22 cellular contexts compared by ENCODE assay signal in the genomic region with DNA sequence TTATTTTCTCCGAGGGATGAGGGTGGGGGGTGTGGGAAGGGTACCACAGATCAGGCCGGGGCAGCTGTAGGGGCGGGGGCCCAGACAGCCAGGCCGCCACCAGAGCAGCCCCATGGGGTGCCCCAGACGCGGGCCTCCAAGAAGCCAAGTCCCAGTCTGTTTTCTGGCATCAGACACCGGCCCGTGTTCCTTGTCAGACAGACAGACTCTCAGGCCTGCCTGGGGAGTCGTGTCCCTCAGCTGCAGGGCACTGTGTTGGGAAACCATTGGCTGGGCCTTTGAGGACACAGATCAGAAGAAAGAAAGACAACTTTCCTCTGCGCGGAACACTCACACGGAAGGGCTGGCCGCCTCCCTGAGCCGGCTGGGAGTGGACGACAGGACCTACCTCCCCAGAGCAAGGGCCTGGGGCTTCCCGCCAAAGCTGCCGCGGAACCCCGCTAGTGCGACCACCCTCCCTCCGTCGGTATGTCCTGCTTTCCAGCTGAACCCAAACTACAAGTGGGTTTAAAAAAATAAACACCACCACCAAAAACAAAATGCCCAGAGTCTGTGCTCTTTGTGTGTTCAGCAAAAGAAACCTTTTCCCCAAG.
DNase-seq lines count a peak whose midpoint lies in the region; ATAC-seq and TF ChIP-seq lines count a peak whose summit lies in the region.
"Had no signal": no experiment of that assay in that cellular context is flagged by ENCODE, and none has a peak within 500 bp of the region (broad histone marks: within the 10 kb centered on the region; RNA-seq: fewer than 3 reads in every experiment).

No MANE protein-coding gene starts in this region.

- CTCF ChIA-PET in IMR-90 (lab: Yijun Ruan, JAX) (no interaction called here), mammary epithelial cell (lab: Charles Lee; ENCODE audit: low non-redundant PET) (no interaction called here)
- CTCF ChIA-PET in activated CD4-positive, alpha-beta memory T cell treated with anti-CD3 and anti-CD28 coated beads for 36 hours (lab: Charles Lee), result no interaction called here
- CTCF ChIA-PET in activated CD4-positive, alpha-beta T cell treated with anti-CD3 and anti-CD28 coated beads for 36 hours (lab: Charles Lee), result no interaction called here

- no peak overlapping the region for H2BK5ac ChIP-seq in IMR-90 (ENCODE audit: low read depth, low read length, poor library complexity, severe bottlenecking)

- H2BK20ac ChIP-seq in IMR-90 (ENCODE audit: low read depth, low read length), result no peak overlapping the region

- no peaks in the 10 kb centered on the region for H3K79me2 ChIP-seq in mammary epithelial cell (ENCODE audit: insufficient read depth, low read length)

- H2BK120ac ChIP-seq in IMR-90 (ENCODE audit: low read depth, low read length), result no peak overlapping the region

- H3K27me3 ChIP-seq in IMR-90 (ENCODE audit: control insufficient read depth, insufficient read depth, low read length) (no peaks in the 10 kb centered on the region), mammary epithelial cell (ENCODE audit: insufficient read depth, low read length) (no peaks in the 10 kb centered on the region)
- H3K27me3 ChIP-seq: BLaER1 treated with 17β-estradiol and CSF1 and Interleukin-3, amounts not matched to agents 10 nM and 100 nM; SJSA1; uterus had no signal

- H3K23ac ChIP-seq in IMR-90 (ENCODE audit: low read depth, low read length), result no peak overlapping the region

- H3K4me1 ChIP-seq in IMR-90 (ENCODE audit: control insufficient read depth, insufficient read depth, low read length) (peaks cover 6% of the 10 kb centered on the region; the same call in 1 of the 2 replicates), mammary epithelial cell (ENCODE audit: insufficient read depth, low read length) (no peaks in the 10 kb centered on the region)
- H3K4me1 ChIP-seq: uterus had no signal

- 0 out of 4 replicates have a peak overlapping the region, but pooled peaks of 1 of the 2 experiments have one; percentile 57 for H4K8ac ChIP-seq in IMR-90 (ENCODE audit: low read depth in 2 of 2, low read length in 2 of 2)

- POLR2A ChIA-PET in IMR-90 (lab: Charles Lee; ENCODE audit: unreplicated experiment), result no interaction called here
- POLR2A ChIA-PET in activated CD4-positive, alpha-beta memory T cell treated with anti-CD3 and anti-CD28 coated beads for 36 hours (lab: Charles Lee), result no interaction called here
- POLR2A ChIA-PET in activated CD4-positive, alpha-beta T cell treated with anti-CD3 and anti-CD28 coated beads for 36 hours (lab: Charles Lee), result no interaction called here

- TF ChIP-seq POLR2A in IMR-90 (IDR thresholded peaks at IDR 0.05; ENCODE audit: low read depth, low read length), result no peak

- H3K18ac ChIP-seq in IMR-90 (ENCODE audit: low read depth, low read length), result no peak overlapping the region

- H3K36me3 Mint-ChIP-seq in activated CD4-positive, alpha-beta memory T cell treated with anti-CD3 and anti-CD28 coated beads for 36 hours, result no peaks in the 10 kb centered on the region
- H3K36me3 Mint-ChIP-seq in activated CD4-positive, alpha-beta T cell treated with anti-CD3 and anti-CD28 coated beads for 36 hours (ENCODE audit: low read depth), result no peaks in the 10 kb centered on the region
- H3K36me3 Mint-ChIP-seq in activated naive CD8-positive, alpha-beta T cell treated with anti-CD3 and anti-CD28 coated beads for 36 hours, result peaks cover 5% of the 10 kb centered on the region

- H3K9me3 ChIP-seq in IMR-90 (ENCODE audit: control insufficient read depth, insufficient read depth, low read length) (peaks cover 4% of the 10 kb centered on the region), mammary epithelial cell (replicated peaks; ENCODE audit: insufficient read depth, low read length) (no peaks in the 10 kb centered on the region)
- H3K9me3 ChIP-seq: uterus had no signal

- H2AK5ac ChIP-seq in IMR-90 (ENCODE audit: low read depth, low read length), result no peak overlapping the region

- peaks cover 3% of the 10 kb centered on the region; the same call in 1 of the 2 replicates for H4K20me1 ChIP-seq in IMR-90 (ENCODE audit: insufficient read depth, low read length)
- no peaks in the 10 kb centered on the region for H4K20me1 ChIP-seq in mammary epithelial cell (ENCODE audit: insufficient read depth, low read length)
- H4K20me1 ChIP-seq: BLaER1 treated with 17β-estradiol and CSF1 and Interleukin-3, amounts not matched to agents 10 nM and 100 nM had no signal

- BruUV-seq in IMR-90 (replicated peaks; lab: Mats Ljungman, UMichigan), result TSS peak; percentile 42
- BruUV-seq in mammary epithelial cell (replicated peaks; lab: Mats Ljungman, UMichigan), result TSS peak; percentile 35

- H3K27ac ChIP-seq in IMR-90 (ENCODE audit: insufficient read depth, low read length), result no peak overlapping the region
- no peak overlapping the region for H3K27ac ChIP-seq in mammary epithelial cell (ENCODE audit: insufficient read depth, low read depth, low read length)
- H3K27ac ChIP-seq: BLaER1 treated with 17β-estradiol and CSF1 and Interleukin-3, amounts not matched to agents 10 nM and 100 nM; epithelial cell of prostate; SJSA1; uterus had no signal

- peaks cover 3% of the 10 kb centered on the region for H3K9me3 Mint-ChIP-seq in activated CD4-positive, alpha-beta memory T cell treated with anti-CD3 and anti-CD28 coated beads for 36 hours
- no peaks in the 10 kb centered on the region for H3K9me3 Mint-ChIP-seq in activated CD4-positive, alpha-beta T cell treated with anti-CD3 and anti-CD28 coated beads for 36 hours (ENCODE audit: low read depth)
- H3K9me3 Mint-ChIP-seq in activated naive CD8-positive, alpha-beta T cell treated with anti-CD3 and anti-CD28 coated beads for 36 hours, result peaks cover 3% of the 10 kb centered on the region
- H3K9me3 Mint-ChIP-seq: activated T-helper 2 cell treated with anti-CD3 and anti-CD28 coated beads, Interferon-gamma antibody, Interleukin-2, Interleukin-4, amounts not matched to agents 10 μg/mL and 5 μg/mL and 100 μg/mL, durations not matched to agents 14 hours and 24 hours and 36 hours had no signal

- peaks cover 4 to 26% of the 10 kb centered on the region in 2 experiments; a peak in 3 of 4 replicates for H3K79me1 ChIP-seq in IMR-90 (ENCODE audit: low read depth in 1 of 2, low read length in 2 of 2)

- H2AFZ ChIP-seq in IMR-90 (replicated peaks; ENCODE audit: low read length, poor library complexity), result no peak overlapping the region
- H2AFZ ChIP-seq in mammary epithelial cell (ENCODE audit: low read depth, low read length), result no peak overlapping the region

- no peak overlapping the region for H3K4me3 Mint-ChIP-seq in activated CD4-positive, alpha-beta memory T cell treated with anti-CD3 and anti-CD28 coated beads for 36 hours
- H3K4me3 Mint-ChIP-seq in activated CD4-positive, alpha-beta T cell treated with anti-CD3 and anti-CD28 coated beads for 36 hours, result no peak overlapping the region
- H3K4me3 Mint-ChIP-seq in activated naive CD8-positive, alpha-beta T cell treated with anti-CD3 and anti-CD28 coated beads for 36 hours, result no peak overlapping the region
- H3K4me3 Mint-ChIP-seq: activated CD4-positive, alpha-beta T cell treated with anti-CD3 and anti-CD28 coated beads, Interleukin-2, amount 10 ng/mL, durations not matched to agents 7 days and 5 days; activated naive CD8-positive, alpha-beta T cell treated with anti-CD3 and anti-CD28 coated beads, Interleukin-2, amount 10 ng/mL, durations not matched to agents 7 days and 5 days; HFFc6 had no signal

- TF ChIP-seq RAD21 in IMR-90 (IDR thresholded peaks at IDR 0.05; ENCODE audit: low read length), result no peak

- DNase-seq in IMR-90 (no peak), mammary epithelial cell (no peak), left ventricle myocardium superior (peak; percentile 32), sciatic nerve (ENCODE audit: low spot score) (no peak)
- DNase-seq in stimulated activated CD4-positive, alpha-beta T cell treated with anti-CD3 and anti-CD28 coated beads, Interleukin-1b, Interleukin-23, amount 100 ng/mL, for 48 hours, result no peak
- no peak for DNase-seq in activated CD4-positive, alpha-beta memory T cell treated with anti-CD3 and anti-CD28 coated beads for 36 hours
- DNase-seq in activated CD4-positive, alpha-beta T cell treated with anti-CD3 and anti-CD28 coated beads for 36 hours, result no peak
- DNase-seq in activated naive CD8-positive, alpha-beta T cell treated with anti-CD3 and anti-CD28 coated beads for 36 hours, result no peak
- DNase-seq: ACHN; activated CD4-positive, alpha-beta T cell treated with anti-CD3 and anti-CD28 coated beads, Interleukin-2, amount 10 ng/mL, durations not matched to agents 7 days and 5 days; activated CD8-positive, alpha-beta memory T cell treated with anti-CD3 and anti-CD28 coated beads, Interleukin-2, amount 50 U/mL, for 4 hours; activated naive CD8-positive, alpha-beta T cell treated with anti-CD3 and anti-CD28 coated beads, Interleukin-2, amount 10 ng/mL, durations not matched to agents 7 days and 5 days; HFFc6; Kasumi-1; NCI-H187; stimulated activated CD4-positive, alpha-beta T cell treated with anti-CD3 and anti-CD28 coated beads, Interleukin-4, amount 100 ng/mL, for 4 hours; T-helper 2 cell; uterus had no signal

- H3K56ac ChIP-seq in IMR-90 (ENCODE audit: extremely low read depth, insufficient read depth, low read length), result no peak overlapping the region; the same call in 1 of the 2 replicates

- no peak for TF ChIP-seq CTCF in IMR-90 (conservative IDR thresholded peaks at IDR 0.05; ENCODE audit: low read depth, low read length)
- no peak for TF ChIP-seq CTCF in mammary epithelial cell (conservative IDR thresholded peaks at IDR 0.05 in 1 of 2, IDR thresholded peaks at IDR 0.05 in 1 of 2; ENCODE audit: extremely low read depth in 1 of 2, insufficient read depth in 1 of 2, low read depth in 1 of 2, low read length in 2 of 2)

- H3K4me2 ChIP-seq in IMR-90 (ENCODE audit: low read depth, low read length) (no peak overlapping the region), mammary epithelial cell (ENCODE audit: insufficient read depth, low read depth, low read length) (no peak overlapping the region)

- H3K4me1 Mint-ChIP-seq in activated CD4-positive, alpha-beta memory T cell treated with anti-CD3 and anti-CD28 coated beads for 36 hours (ENCODE audit: low read depth), result peaks cover 2% of the 10 kb centered on the region
- H3K4me1 Mint-ChIP-seq in activated CD4-positive, alpha-beta T cell treated with anti-CD3 and anti-CD28 coated beads for 36 hours, result peaks cover under 1% of the 10 kb centered on the region
- H3K4me1 Mint-ChIP-seq in activated naive CD8-positive, alpha-beta T cell treated with anti-CD3 and anti-CD28 coated beads for 36 hours, result no peaks in the 10 kb centered on the region

- in situ Hi-C loops in IMR-90 (cut with MboI; ENCODE audit: low sequenced_read_pairs), result no loop called here
- in situ Hi-C loops in mammary epithelial cell (cut with MboI; ENCODE audit: low sequenced_read_pairs in 2 of 2), result no loop called here

- whole genome bisulfite sequencing in IMR-90 (ENCODE audit: extremely low coverage in 2 of 2, insufficient read length in 1 of 2), 2 experiments, result 50% methylated on average over 10 of the region's 22 CpGs; no CpG with 5 or more reads in 1 of the 2 experiments
- WGBS in mammary epithelial cell (ENCODE audit: low coverage, missing lambda C conversion rate), result 98% methylated on average over 13 of the region's 22 CpGs

- no peak overlapping the region for H3K4me3 ChIP-seq in IMR-90 (ENCODE audit: insufficient read depth, low read depth, low read length)
- H3K4me3 ChIP-seq in mammary epithelial cell (replicated peaks in 1 of 3; ENCODE audit: insufficient read depth in 1 of 3, low read depth in 2 of 3, low read length in 3 of 3), result no peak overlapping the region
- H3K4me3 ChIP-seq: BLaER1 treated with 17β-estradiol and CSF1 and Interleukin-3, amounts not matched to agents 10 nM and 100 nM; SJSA1; uterus had no signal

- 0 out of 2 replicates have a peak, but pooled peaks cover 4% of the 10 kb centered on the region for H3K9me1 ChIP-seq in IMR-90 (ENCODE audit: insufficient read depth, low read length)

- no peak overlapping the region for H2AK9ac ChIP-seq in IMR-90 (replicated peaks; ENCODE audit: low read depth, low read length, poor library complexity)

- H4K5ac ChIP-seq in IMR-90 (ENCODE audit: low read depth, low read length), result no peak overlapping the region

- dilution Hi-C loops in IMR-90 (cut with HindIII; ENCODE audit: low sequenced_read_pairs, unreplicated experiment), result no loop called here
- dilution Hi-C loops in mammary epithelial cell (cut with HindIII; ENCODE audit: low sequenced_read_pairs), result no loop called here

- peaks cover 34% of the 10 kb centered on the region; the same call in 1 of the 2 replicates for H3K36me3 ChIP-seq in IMR-90 (ENCODE audit: control insufficient read depth, insufficient read depth, low read length)
- no peaks in the 10 kb centered on the region for H3K36me3 ChIP-seq in mammary epithelial cell (ENCODE audit: insufficient read depth, low read length)
- H3K36me3 ChIP-seq: uterus had no signal

- H3K14ac ChIP-seq in IMR-90 (replicated peaks; ENCODE audit: low read depth, low read length), result peak overlapping the region; percentile 45

- intact Hi-C loops in IMR-90 (cut with micrococcal nuclease) (no loop called here), mammary epithelial cell (cut with micrococcal nuclease) (no loop called here), left ventricle myocardium superior (cut with micrococcal nuclease) (no loop called here), sciatic nerve (cut with DNase I) (loop anchor here (5.0 kb wide), 1 partner anchor 1325 kb away; no protein-coding TSS in a partner anchor)
- intact Hi-C loops in activated CD4-positive, alpha-beta memory T cell treated with anti-CD3 and anti-CD28 coated beads for 36 hours (cut with micrococcal nuclease), result no loop called here
- intact Hi-C loops in activated CD4-positive, alpha-beta T cell treated with anti-CD3 and anti-CD28 coated beads for 36 hours (cut with DNase I, micrococcal nuclease), result no loop called here

- no peak overlapping the region for H4K91ac ChIP-seq in IMR-90 (ENCODE audit: insufficient read depth, low read depth, low read length)

- H3K27me3 Mint-ChIP-seq in activated CD4-positive, alpha-beta memory T cell treated with anti-CD3 and anti-CD28 coated beads for 36 hours, result no peaks in the 10 kb centered on the region
- H3K27me3 Mint-ChIP-seq in activated CD4-positive, alpha-beta T cell treated with anti-CD3 and anti-CD28 coated beads for 36 hours, result no peaks in the 10 kb centered on the region
- H3K27me3 Mint-ChIP-seq in activated naive CD8-positive, alpha-beta T cell treated with anti-CD3 and anti-CD28 coated beads for 36 hours, result no peaks in the 10 kb centered on the region
- H3K27me3 Mint-ChIP-seq: activated CD4-positive, alpha-beta T cell treated with anti-CD3 and anti-CD28 coated beads, Interleukin-2, amount 10 ng/mL, durations not matched to agents 7 days and 5 days; activated naive CD8-positive, alpha-beta T cell treated with anti-CD3 and anti-CD28 coated beads, Interleukin-2, amount 10 ng/mL, durations not matched to agents 7 days and 5 days had no signal

- no peak overlapping the region for H3K4ac ChIP-seq in IMR-90 (ENCODE audit: low read depth, low read length)

- H2BK15ac ChIP-seq in IMR-90 (ENCODE audit: low read depth, low read length), result no peak overlapping the region

- no peak for ATAC-seq in IMR-90 (ENCODE audit: low read depth)
- peak; percentile 10 for ATAC-seq in left ventricle myocardium superior
- ATAC-seq in sciatic nerve, result peak; percentile 45
- no peak for ATAC-seq in activated CD4-positive, alpha-beta T cell treated with anti-CD3 and anti-CD28 coated beads for 36 hours

- H3K27ac Mint-ChIP-seq in activated CD4-positive, alpha-beta memory T cell treated with anti-CD3 and anti-CD28 coated beads for 36 hours, result no peak overlapping the region
- H3K27ac Mint-ChIP-seq in activated CD4-positive, alpha-beta T cell treated with anti-CD3 and anti-CD28 coated beads for 36 hours, result no peak overlapping the region
- H3K27ac Mint-ChIP-seq in activated naive CD8-positive, alpha-beta T cell treated with anti-CD3 and anti-CD28 coated beads for 36 hours, result no peak overlapping the region
- H3K27ac Mint-ChIP-seq: activated CD4-positive, alpha-beta T cell treated with anti-CD3 and anti-CD28 coated beads, Interleukin-2, amount 10 ng/mL, durations not matched to agents 7 days and 5 days; activated naive CD8-positive, alpha-beta T cell treated with anti-CD3 and anti-CD28 coated beads, Interleukin-2, amount 10 ng/mL, durations not matched to agents 7 days and 5 days; activated T-helper 2 cell treated with anti-CD3 and anti-CD28 coated beads, Interferon-gamma antibody, Interleukin-2, Interleukin-4, amounts not matched to agents 10 μg/mL and 5 μg/mL and 100 μg/mL, durations not matched to agents 14 hours and 24 hours and 36 hours; HFFc6 had no signal

- no peak overlapping the region for H3K9ac ChIP-seq in IMR-90 (ENCODE audit: low read depth, low read length)
- H3K9ac ChIP-seq in mammary epithelial cell (ENCODE audit: insufficient read depth, low read length), result no peak overlapping the region
- H3K9ac ChIP-seq: BLaER1 treated with 17β-estradiol and CSF1 and Interleukin-3, amounts not matched to agents 10 nM and 100 nM had no signal

Comparison
In these comparisons a context has a peak if more than half of its experiments do, and no peak if none do; other contexts are left out.
1. ATAC-seq: peak in left ventricle myocardium superior (single experiment) and sciatic nerve (single experiment); none in IMR-90 (single experiment) and activated CD4-positive, alpha-beta T cell treated with anti-CD3 and anti-CD28 coated beads for 36 hours (single experiment).